1 cellular context compared by ENCODE assay signal in the genomic region with DNA sequence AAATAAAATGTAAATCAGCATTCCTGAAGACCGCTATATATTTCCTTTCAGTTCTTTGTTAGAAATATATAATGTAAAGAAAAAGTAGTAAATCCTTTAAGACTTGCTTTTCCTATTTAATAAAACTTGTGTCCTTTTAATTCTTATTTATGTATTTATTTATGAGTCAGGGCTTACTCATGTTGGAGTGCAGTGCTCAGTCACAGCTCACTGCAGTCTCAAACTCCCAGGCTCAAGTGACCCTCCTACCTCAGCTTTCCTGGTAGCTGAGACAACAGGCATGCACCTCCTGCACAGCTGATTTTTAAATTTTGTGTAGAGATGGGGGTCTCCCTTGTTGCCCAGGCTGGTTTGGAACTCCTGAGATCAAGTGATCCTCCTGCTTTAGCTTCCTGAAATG.
TF ChIP-seq lines count a peak whose summit lies in the region.

No MANE protein-coding gene starts in this region.

TF ChIP-seq in GM23338, 12 proteins besides CTCF, POLR2A, EP300 and RAD21 (continued from another document):
- TF ChIP-seq, protein P1, sequence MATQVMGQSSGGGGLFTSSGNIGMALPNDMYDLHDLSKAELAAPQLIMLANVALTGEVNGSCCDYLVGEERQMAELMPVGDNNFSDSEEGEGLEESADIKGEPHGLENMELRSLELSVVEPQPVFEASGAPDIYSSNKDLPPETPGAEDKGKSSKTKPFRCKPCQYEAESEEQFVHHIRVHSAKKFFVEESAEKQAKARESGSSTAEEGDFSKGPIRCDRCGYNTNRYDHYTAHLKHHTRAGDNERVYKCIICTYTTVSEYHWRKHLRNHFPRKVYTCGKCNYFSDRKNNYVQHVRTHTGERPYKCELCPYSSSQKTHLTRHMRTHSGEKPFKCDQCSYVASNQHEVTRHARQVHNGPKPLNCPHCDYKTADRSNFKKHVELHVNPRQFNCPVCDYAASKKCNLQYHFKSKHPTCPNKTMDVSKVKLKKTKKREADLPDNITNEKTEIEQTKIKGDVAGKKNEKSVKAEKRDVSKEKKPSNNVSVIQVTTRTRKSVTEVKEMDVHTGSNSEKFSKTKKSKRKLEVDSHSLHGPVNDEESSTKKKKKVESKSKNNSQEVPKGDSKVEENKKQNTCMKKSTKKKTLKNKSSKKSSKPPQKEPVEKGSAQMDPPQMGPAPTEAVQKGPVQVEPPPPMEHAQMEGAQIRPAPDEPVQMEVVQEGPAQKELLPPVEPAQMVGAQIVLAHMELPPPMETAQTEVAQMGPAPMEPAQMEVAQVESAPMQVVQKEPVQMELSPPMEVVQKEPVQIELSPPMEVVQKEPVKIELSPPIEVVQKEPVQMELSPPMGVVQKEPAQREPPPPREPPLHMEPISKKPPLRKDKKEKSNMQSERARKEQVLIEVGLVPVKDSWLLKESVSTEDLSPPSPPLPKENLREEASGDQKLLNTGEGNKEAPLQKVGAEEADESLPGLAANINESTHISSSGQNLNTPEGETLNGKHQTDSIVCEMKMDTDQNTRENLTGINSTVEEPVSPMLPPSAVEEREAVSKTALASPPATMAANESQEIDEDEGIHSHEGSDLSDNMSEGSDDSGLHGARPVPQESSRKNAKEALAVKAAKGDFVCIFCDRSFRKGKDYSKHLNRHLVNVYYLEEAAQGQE (IDR thresholded peaks at IDR 0.05; ENCODE audit: unreplicated experiment) = no peak
- TF ChIP-seq ZNF331 (CRISPR knock-in tag; IDR thresholded peaks at IDR 0.05; ENCODE audit: low read depth) (no peak), CREB1 (CRISPR knock-in tag; IDR thresholded peaks at IDR 0.05; ENCODE audit: low read depth) (no peak), EZH2 (IDR thresholded peaks at IDR 0.05; ENCODE audit: low read depth, unreplicated experiment) (no peak), STAT1 (IDR thresholded peaks at IDR 0.05; ENCODE audit: unreplicated experiment) (no peak), NANOG (IDR thresholded peaks at IDR 0.05; ENCODE audit: borderline replicate concordance) (no peak)
